In the genomic region with DNA sequence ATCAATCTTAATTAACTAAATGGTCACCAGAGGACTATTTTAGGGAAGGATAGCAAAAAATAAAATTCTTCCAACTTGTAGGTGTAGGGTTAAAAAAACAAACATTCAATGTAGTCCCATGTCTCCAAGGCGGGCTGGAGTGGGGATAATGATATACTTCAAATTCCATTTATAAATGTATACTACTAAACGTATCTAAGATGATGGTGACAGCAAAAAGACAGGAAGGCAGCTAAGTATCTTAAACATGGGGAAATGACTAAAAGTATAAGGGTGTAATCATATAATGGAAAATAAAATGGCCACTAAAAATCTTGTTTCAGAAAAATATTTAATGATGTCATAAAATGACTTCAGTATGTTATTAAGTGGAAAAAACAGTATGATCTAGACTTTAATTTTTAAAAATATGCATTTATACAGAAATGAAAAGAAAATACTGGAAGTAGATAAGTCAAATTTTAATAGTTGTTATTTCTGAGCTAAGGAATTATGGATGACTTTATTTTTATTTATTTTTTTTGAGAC, we compare ENCODE assay signal across 28 cellular contexts.
"Had no signal": no experiment of that assay in that cellular context is flagged by ENCODE, and none has a peak within 500 bp of the region (broad histone marks: within the 10 kb centered on the region; RNA-seq: fewer than 3 reads in every experiment).

No MANE protein-coding gene starts in this region.

- H3K4me1 Mint-ChIP-seq: neural crest cell; stimulated activated memory B cell treated with anti-CD40 and anti-IgM and Interleukin-4, amounts not matched to agents 10 μg/mL and 1 μg/mL and 100 μg/mL, for 72 hours; stimulated activated naive CD8-positive, alpha-beta T cell treated with anti-CD3 and anti-CD28 coated beads, Interleukin-15, amount 100 ng/mL, for 72 hours had no signal

- H3K4me1 ChIP-seq: left ventricle myocardium inferior, pancreas, prostate gland, sigmoid colon, tibial nerve, uterus had no signal

- H3K27ac Mint-ChIP-seq: memory B cell; natural killer cell treated with Interleukin-12 subunit alpha and Interleukin-12 subunit beta and Interleukin-15 and Interleukin-18, amount 100 ng/mL, for 72 hours; stimulated activated memory B cell treated with anti-CD40 and anti-IgM and Interleukin-4, amounts not matched to agents 10 μg/mL and 1 μg/mL and 100 μg/mL, for 72 hours; stimulated activated naive CD8-positive, alpha-beta T cell treated with anti-CD3 and anti-CD28 coated beads, Interleukin-15, amount 100 ng/mL, for 72 hours; type B pancreatic cell had no signal

- H3K9me3 ChIP-seq: left ventricle myocardium inferior, mucosa of descending colon, pancreas, prostate gland, sigmoid colon, tibial nerve, uterus had no signal

- H3K9me3 Mint-ChIP-seq: memory B cell; natural killer cell treated with Interleukin-12 subunit alpha and Interleukin-12 subunit beta and Interleukin-15 and Interleukin-18, amount 100 ng/mL, for 72 hours; stimulated activated memory B cell treated with anti-CD40 and anti-IgM and Interleukin-4, amounts not matched to agents 10 μg/mL and 1 μg/mL and 100 μg/mL, for 72 hours; stimulated activated naive CD8-positive, alpha-beta T cell treated with anti-CD3 and anti-CD28 coated beads, Interleukin-15, amount 100 ng/mL, for 72 hours; type B pancreatic cell had no signal

- H3K27me3 ChIP-seq: pancreas, sigmoid colon, tibial nerve, uterus had no signal

- H3K36me3 ChIP-seq: left ventricle myocardium inferior, pancreas, prostate gland, sigmoid colon, uterus had no signal

- H3K4me3 Mint-ChIP-seq: memory B cell; naive thymus-derived CD4-positive, alpha-beta T cell; natural killer cell treated with Interleukin-12 subunit alpha and Interleukin-12 subunit beta and Interleukin-15 and Interleukin-18, amount 100 ng/mL, for 72 hours; neural crest cell; stimulated activated memory B cell treated with anti-CD40 and anti-IgM and Interleukin-4, amounts not matched to agents 10 μg/mL and 1 μg/mL and 100 μg/mL, for 72 hours; stimulated activated naive CD8-positive, alpha-beta T cell treated with anti-CD3 and anti-CD28 coated beads, Interleukin-15, amount 100 ng/mL, for 72 hours; type B pancreatic cell had no signal

- DNase-seq: hippocampal formation; left ventricle myocardium inferior; midbrain; mucosa of descending colon; naive thymus-derived CD4-positive, alpha-beta T cell; nucleus accumbens; pancreas; posterior cingulate gyrus; retina; right cardiac atrium; sigmoid colon; stimulated activated CD4-positive, alpha-beta T cell treated with anti-CD3 and anti-CD28 coated beads, Interleukin-1b, Interleukin-23, amount 100 ng/mL, for 48 hours; stimulated activated CD4-positive, alpha-beta T cell treated with anti-CD3 and anti-CD28 coated beads, Interleukin-2, amount 100 ng/mL, for 48 hours; stimulated activated CD4-positive, alpha-beta T cell treated with anti-CD3 and anti-CD28 coated beads, Interleukin-4, amount 100 ng/mL, for 4 hours; stimulated activated CD8-positive, alpha-beta memory T cell treated with anti-CD3 and anti-CD28 coated beads, Interleukin-4, amount 100 ng/mL, for 48 hours; stimulated activated naive CD4-positive, alpha-beta T cell treated with Interleukin-2 at 50 U/mL for 16 hours; stimulated activated naive CD8-positive, alpha-beta T cell treated with anti-CD3 and anti-CD28 coated beads, Interleukin-15, amount 100 ng/mL, for 72 hours; substantia nigra; uterus had no signal

- H3K4me3 ChIP-seq: left ventricle myocardium inferior, lung, mucosa of descending colon, pancreas, prostate gland, sigmoid colon, smooth muscle cell, tibial nerve, uterus had no signal

- ATAC-seq: mucosa of descending colon; naive thymus-derived CD4-positive, alpha-beta T cell; natural killer cell treated with Interleukin-12 subunit alpha and Interleukin-12 subunit beta and Interleukin-15 and Interleukin-18, amount 100 ng/mL, for 72 hours; pancreas; right cardiac atrium; stimulated activated memory B cell treated with anti-CD40 and anti-IgM and Interleukin-4, amounts not matched to agents 10 μg/mL and 1 μg/mL and 100 μg/mL, for 72 hours; stimulated activated naive CD8-positive, alpha-beta T cell treated with anti-CD3 and anti-CD28 coated beads, Interleukin-15, amount 100 ng/mL, for 72 hours had no signal

- H3K27me3 Mint-ChIP-seq: memory B cell; naive thymus-derived CD4-positive, alpha-beta T cell; natural killer cell treated with Interleukin-12 subunit alpha and Interleukin-12 subunit beta and Interleukin-15 and Interleukin-18, amount 100 ng/mL, for 72 hours; stimulated activated memory B cell treated with anti-CD40 and anti-IgM and Interleukin-4, amounts not matched to agents 10 μg/mL and 1 μg/mL and 100 μg/mL, for 72 hours; stimulated activated naive CD8-positive, alpha-beta T cell treated with anti-CD3 and anti-CD28 coated beads, Interleukin-15, amount 100 ng/mL, for 72 hours; type B pancreatic cell had no signal

- H3K27ac ChIP-seq: left ventricle myocardium inferior, pancreas, prostate gland, sigmoid colon, tibial nerve, uterus had no signal

- H3K4me2 ChIP-seq: smooth muscle cell had no signal
